Comparison of ENCODE assay signal across 16 cellular contexts in genomic region chr20:61803416-61803902, GRCh38.
A peak's percentile ranks its signal among the peaks of the same experiment; 100 is the strongest.
DNase-seq lines count a peak whose midpoint lies in the region; ATAC-seq and TF ChIP-seq lines count a peak whose summit lies in the region.
"Had no signal": no experiment of that assay in that cellular context is flagged by ENCODE, and none has a peak within 500 bp of the region (broad histone marks: within the 10 kb centered on the region; RNA-seq: fewer than 3 reads in every experiment).

No MANE protein-coding gene starts in this region.

- H3K27me3 ChIP-seq in right atrium auricular region: no peaks in the 10 kb centered on the region
- peaks cover 0 to 6% (median 0%) of the 10 kb centered on the region in 45 donors for H3K27me3 ChIP-seq in dorsolateral prefrontal cortex
- H3K27me3 ChIP-seq in suprapubic skin: peaks cover 86% of the 10 kb centered on the region
- H3K27me3 ChIP-seq: upper lobe of left lung had no signal

- no peak for ATAC-seq in Right ventricle myocardium superior (ENCODE audit: poor library complexity)
- ATAC-seq in HG03025 (IDR thresholded peaks at IDR 0.05; ENCODE audit: low FRiP score, unreplicated experiment): no peak
- no peak for ATAC-seq in SK-N-SH treated with all-trans-retinoic acid at 6 μM for 48 hours
- no peak for ATAC-seq in activated CD4-positive, alpha-beta T cell treated with anti-CD3 and anti-CD28 coated beads for 36 hours

- H3K27me3 Mint-ChIP-seq in activated CD4-positive, alpha-beta T cell treated with anti-CD3 and anti-CD28 coated beads for 36 hours: peaks cover 3% of the 10 kb centered on the region

- DNase-seq in Right ventricle myocardium superior (peak; percentile 33), right atrium auricular region (ENCODE audit: low spot score) (no peak), dorsolateral prefrontal cortex (peak in 3 of 10 donors; percentile 35 to 54 (median 41)), myocyte (ENCODE audit: low read depth) (peak; percentile 2), suprapubic skin (ENCODE audit: low spot score in 2 of 2) (no peak)
- DNase-seq in activated CD4-positive, alpha-beta T cell treated with anti-CD3 and anti-CD28 coated beads for 36 hours: no peak
- DNase-seq: ACHN; activated CD4-positive, CD25-positive, alpha-beta regulatory T cell; activated effector memory CD4-positive, alpha-beta T cell treated with Interleukin-2 at 50 U/mL for 16 hours; hippocampal formation; MG63; NCI-H774 had no signal

- TF ChIP-seq CTCF in right atrium auricular region (IDR thresholded peaks at IDR 0.05) (no peak), dorsolateral prefrontal cortex (IDR thresholded peaks at IDR 0.05 in 54 of 56, conservative IDR thresholded peaks at IDR 0.05 in 2 of 56; ENCODE audit: low read depth in 1 of 56, partially characterized antibody in 56 of 56) (no peak), suprapubic skin (IDR thresholded peaks at IDR 0.05) (no peak)

- no peaks in the 10 kb centered on the region for H3K9me3 ChIP-seq in right atrium auricular region
- no peaks in the 10 kb centered on the region for H3K9me3 ChIP-seq in suprapubic skin
- H3K9me3 ChIP-seq: HAP-1, MG63, upper lobe of left lung had no signal

- H3K4me1 ChIP-seq in right atrium auricular region: peaks cover 0 to 6% of the 10 kb centered on the region in 2 donors
- peaks cover 23% of the 10 kb centered on the region for H3K4me1 ChIP-seq in suprapubic skin
- H3K4me1 ChIP-seq: HAP-1 had no signal

- H3K27ac Mint-ChIP-seq in activated CD4-positive, alpha-beta T cell treated with anti-CD3 and anti-CD28 coated beads for 36 hours: no peak overlapping the region

- POLR2A ChIA-PET in activated CD4-positive, alpha-beta T cell treated with anti-CD3 and anti-CD28 coated beads for 36 hours (lab: Charles Lee): no interaction called here

- CTCF ChIA-PET in activated CD4-positive, alpha-beta T cell treated with anti-CD3 and anti-CD28 coated beads for 36 hours (lab: Charles Lee): no interaction called here

- H3K9me3 Mint-ChIP-seq in activated CD4-positive, alpha-beta T cell treated with anti-CD3 and anti-CD28 coated beads for 36 hours (ENCODE audit: low read depth): no peaks in the 10 kb centered on the region

- no peak for TF ChIP-seq EP300 in suprapubic skin (IDR thresholded peaks at IDR 0.05)

- H3K36me3 ChIP-seq in right atrium auricular region (no peaks in the 10 kb centered on the region), suprapubic skin (no peaks in the 10 kb centered on the region)
- H3K36me3 ChIP-seq: HAP-1, MG63, upper lobe of left lung had no signal

- no peak for TF ChIP-seq POLR2A in suprapubic skin (IDR thresholded peaks at IDR 0.05)

- no peak overlapping the region for H3K4me3 Mint-ChIP-seq in activated CD4-positive, alpha-beta T cell treated with anti-CD3 and anti-CD28 coated beads for 36 hours

- H3K4me1 Mint-ChIP-seq in activated CD4-positive, alpha-beta T cell treated with anti-CD3 and anti-CD28 coated beads for 36 hours: no peaks in the 10 kb centered on the region

- H3K27ac ChIP-seq in right atrium auricular region: no peak overlapping the region
- peak overlapping the region in 1 of 59 donors; percentile 18 for H3K27ac ChIP-seq in dorsolateral prefrontal cortex
- no peak overlapping the region for H3K27ac ChIP-seq in suprapubic skin
- H3K27ac ChIP-seq: upper lobe of left lung had no signal

- H3K4me3 ChIP-seq in right atrium auricular region (no peak overlapping the region), dorsolateral prefrontal cortex (peak overlapping the region in 32 of 59 donors; percentile 0 to 54 (median 24)), suprapubic skin (peak overlapping the region; percentile 22)
- H3K4me3 ChIP-seq: HAP-1, MG63, upper lobe of left lung had no signal

- H3K36me3 Mint-ChIP-seq in activated CD4-positive, alpha-beta T cell treated with anti-CD3 and anti-CD28 coated beads for 36 hours (ENCODE audit: low read depth): no peaks in the 10 kb centered on the region

- intact Hi-C loops in Right ventricle myocardium superior (cut with DNase I): no loop called here
- intact Hi-C loops in dorsolateral prefrontal cortex (cut with DNase I): no loop called here
- intact Hi-C loops in activated CD4-positive, alpha-beta T cell treated with anti-CD3 and anti-CD28 coated beads for 36 hours (cut with DNase I, micrococcal nuclease): no loop called here

- WGBS in suprapubic skin: 11% methylated on average over 17 of the region's 17 CpGs

TF ChIP-seq in SK-N-SH treated with all-trans-retinoic acid at 6 μM for 48 hours, 23 proteins besides CTCF, POLR2A, EP300 and RAD21:
- no peak for TF ChIP-seq OSR1 (CRISPR knock-in tag; IDR thresholded peaks at IDR 0.05)
- no peak for TF ChIP-seq ARNTL (CRISPR knock-in tag; IDR thresholded peaks at IDR 0.05; ENCODE audit: borderline replicate concordance, low read depth)
- TF ChIP-seq PPARA (CRISPR knock-in tag; IDR thresholded peaks at IDR 0.05; ENCODE audit: borderline replicate concordance): no peak
- TF ChIP-seq CSDC2 (CRISPR knock-in tag; IDR thresholded peaks at IDR 0.05): no peak
- no peak for TF ChIP-seq CREB5 (CRISPR knock-in tag; IDR thresholded peaks at IDR 0.05; ENCODE audit: low read depth)
- no peak for TF ChIP-seq PATZ1 (CRISPR knock-in tag; IDR thresholded peaks at IDR 0.05; ENCODE audit: borderline replicate concordance)
- TF ChIP-seq TOX (CRISPR knock-in tag; IDR thresholded peaks at IDR 0.05; ENCODE audit: borderline replicate concordance): no peak
- TF ChIP-seq ZNF70 (CRISPR knock-in tag; IDR thresholded peaks at IDR 0.05): no peak
- TF ChIP-seq ZFP30 (CRISPR knock-in tag; IDR thresholded peaks at IDR 0.05): no peak
- TF ChIP-seq ISL1 (CRISPR knock-in tag; IDR thresholded peaks at IDR 0.05): no peak
- no peak for TF ChIP-seq ESRRG (CRISPR knock-in tag; IDR thresholded peaks at IDR 0.05)
- no peak for TF ChIP-seq TCF4 (CRISPR knock-in tag; IDR thresholded peaks at IDR 0.05; ENCODE audit: borderline replicate concordance)
- no peak for TF ChIP-seq BACH2 (CRISPR knock-in tag; IDR thresholded peaks at IDR 0.05; ENCODE audit: borderline replicate concordance)
- no peak for TF ChIP-seq POU6F1 (CRISPR knock-in tag; IDR thresholded peaks at IDR 0.05; ENCODE audit: borderline replicate concordance, low read depth)
- no peak for TF ChIP-seq GLIS3 (CRISPR knock-in tag; IDR thresholded peaks at IDR 0.05)

Comparison
In these comparisons a context has a peak if more than half of its experiments do, and no peak if none do; other contexts are left out.
1. DNase-seq: peak in Right ventricle myocardium superior (single experiment) and myocyte (single experiment); none in right atrium auricular region (single experiment), suprapubic skin (0 of 2) and activated CD4-positive, alpha-beta T cell treated with anti-CD3 and anti-CD28 coated beads for 36 hours (single experiment).
2. H3K4me3 ChIP-seq: peak in dorsolateral prefrontal cortex (32 of 59) and suprapubic skin (single experiment); none in right atrium auricular region (0 of 2).